In genomic region chr17:29179232-29180036, GRCh38 we compare ENCODE assay signal across 1 cellular context.
TF ChIP-seq lines count a peak whose summit lies in the region.

No MANE protein-coding gene starts in this region.

TF ChIP-seq in HepG2, 621 proteins besides CTCF, POLR2A, EP300 and RAD21 (continued from another document and continues in another):
- TF ChIP-seq TRIM22 (IDR thresholded peaks at IDR 0.05) (no peak), RCOR2 (CRISPR knock-in tag; IDR thresholded peaks at IDR 0.05) (0 out of 2 replicates have a peak, but pooled peaks have one; percentile 21), KLF6 (CRISPR knock-in tag; IDR thresholded peaks at IDR 0.05) (no peak), ZBTB44 (CRISPR knock-in tag; IDR thresholded peaks at IDR 0.05) (no peak), ATF2 (CRISPR knock-in tag; IDR thresholded peaks at IDR 0.05) (no peak), ZNF296 (CRISPR knock-in tag; conservative IDR thresholded peaks at IDR 0.05) (no peak), ZNF33A (CRISPR knock-in tag; IDR thresholded peaks at IDR 0.05; ENCODE audit: borderline replicate concordance) (no peak), ZFX (CRISPR knock-in tag; IDR thresholded peaks at IDR 0.05; ENCODE audit: low read depth) (peak; percentile 83), ZNF773 (CRISPR knock-in tag; IDR thresholded peaks at IDR 0.05; ENCODE audit: borderline replicate concordance) (no peak), ELF4 (CRISPR knock-in tag; IDR thresholded peaks at IDR 0.05; ENCODE audit: borderline replicate concordance) (no peak), STAT6 (CRISPR knock-in tag; IDR thresholded peaks at IDR 0.05; ENCODE audit: borderline replicate concordance) (no peak), SIN3A (IDR thresholded peaks at IDR 0.05; ENCODE audit: borderline replicate concordance, low read depth, low read length) (peak; percentile 59; the same call in 1 of the 2 replicates), SIX4 (CRISPR knock-in tag; IDR thresholded peaks at IDR 0.05) (no peak; the same call in 1 of the 2 replicates), ZMYM2 (CRISPR knock-in tag; IDR thresholded peaks at IDR 0.05) (no peak), THAP11 (CRISPR knock-in tag; IDR thresholded peaks at IDR 0.05) (peak; percentile 58), TEAD2 (CRISPR knock-in tag; IDR thresholded peaks at IDR 0.05) (no peak), DNMT1 (CRISPR knock-in tag; IDR thresholded peaks at IDR 0.05) (no peak), ARNT (IDR thresholded peaks at IDR 0.05) (no peak), ZNF674 (CRISPR knock-in tag; IDR thresholded peaks at IDR 0.05; ENCODE audit: low read depth) (no peak), TBX2 (CRISPR knock-in tag; IDR thresholded peaks at IDR 0.05; ENCODE audit: borderline replicate concordance) (0 out of 2 replicates have a peak, but pooled peaks have one; percentile 38), ZNF550 (CRISPR knock-in tag; IDR thresholded peaks at IDR 0.05; ENCODE audit: borderline replicate concordance) (no peak), FOXM1 (CRISPR knock-in tag; IDR thresholded peaks at IDR 0.05) (no peak), ZNF180 (CRISPR knock-in tag; IDR thresholded peaks at IDR 0.05; ENCODE audit: borderline replicate concordance, low read depth) (no peak), ELK4 (CRISPR knock-in tag; IDR thresholded peaks at IDR 0.05; ENCODE audit: borderline replicate concordance) (no peak), CHD4 (IDR thresholded peaks at IDR 0.05; ENCODE audit: borderline replicate concordance, low read length) (no peak), PHB2 (IDR thresholded peaks at IDR 0.05; ENCODE audit: partially characterized antibody) (no peak), MED8 (CRISPR knock-in tag; IDR thresholded peaks at IDR 0.05; ENCODE audit: insufficient replicate concordance) (peak; percentile 80), ZNF75D (CRISPR knock-in tag; IDR thresholded peaks at IDR 0.05; ENCODE audit: borderline replicate concordance) (no peak), ZNF121 (CRISPR knock-in tag; IDR thresholded peaks at IDR 0.05) (no peak), NR2F1 (CRISPR knock-in tag; IDR thresholded peaks at IDR 0.05) (no peak), SRF (IDR thresholded peaks at IDR 0.05; ENCODE audit: low read depth, low read length) (no peak), ZNF264 (CRISPR knock-in tag; IDR thresholded peaks at IDR 0.05) (no peak), CEBPB (IDR thresholded peaks at IDR 0.05; ENCODE audit: borderline replicate concordance, low read depth, low read length) (no peak), ZNF572 (CRISPR knock-in tag; IDR thresholded peaks at IDR 0.05) (0 out of 2 replicates have a peak, but pooled peaks have one; percentile 13), AKNA (CRISPR knock-in tag; IDR thresholded peaks at IDR 0.05; ENCODE audit: borderline replicate concordance) (no peak), ZNF660 (CRISPR knock-in tag; IDR thresholded peaks at IDR 0.05; ENCODE audit: borderline replicate concordance, low read depth) (no peak)
- TF ChIP-seq, protein P1, sequence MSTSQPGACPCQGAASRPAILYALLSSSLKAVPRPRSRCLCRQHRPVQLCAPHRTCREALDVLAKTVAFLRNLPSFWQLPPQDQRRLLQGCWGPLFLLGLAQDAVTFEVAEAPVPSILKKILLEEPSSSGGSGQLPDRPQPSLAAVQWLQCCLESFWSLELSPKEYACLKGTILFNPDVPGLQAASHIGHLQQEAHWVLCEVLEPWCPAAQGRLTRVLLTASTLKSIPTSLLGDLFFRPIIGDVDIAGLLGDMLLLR (CRISPR knock-in tag; IDR thresholded peaks at IDR 0.05), result no peak
- TF ChIP-seq, protein P2, sequence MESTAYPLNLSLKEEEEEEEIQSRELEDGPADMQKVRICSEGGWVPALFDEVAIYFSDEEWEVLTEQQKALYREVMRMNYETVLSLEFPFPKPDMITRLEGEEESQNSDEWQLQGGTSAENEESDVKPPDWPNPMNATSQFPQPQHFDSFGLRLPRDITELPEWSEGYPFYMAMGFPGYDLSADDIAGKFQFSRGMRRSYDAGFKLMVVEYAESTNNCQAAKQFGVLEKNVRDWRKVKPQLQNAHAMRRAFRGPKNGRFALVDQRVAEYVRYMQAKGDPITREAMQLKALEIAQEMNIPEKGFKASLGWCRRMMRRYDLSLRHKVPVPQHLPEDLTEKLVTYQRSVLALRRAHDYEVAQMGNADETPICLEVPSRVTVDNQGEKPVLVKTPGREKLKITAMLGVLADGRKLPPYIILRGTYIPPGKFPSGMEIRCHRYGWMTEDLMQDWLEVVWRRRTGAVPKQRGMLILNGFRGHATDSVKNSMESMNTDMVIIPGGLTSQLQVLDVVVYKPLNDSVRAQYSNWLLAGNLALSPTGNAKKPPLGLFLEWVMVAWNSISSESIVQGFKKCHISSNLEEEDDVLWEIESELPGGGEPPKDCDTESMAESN (CRISPR knock-in tag; conservative IDR thresholded peaks at IDR 0.05), result no peak; the same call in 1 of the 2 replicates
- TF ChIP-seq, protein P3, sequence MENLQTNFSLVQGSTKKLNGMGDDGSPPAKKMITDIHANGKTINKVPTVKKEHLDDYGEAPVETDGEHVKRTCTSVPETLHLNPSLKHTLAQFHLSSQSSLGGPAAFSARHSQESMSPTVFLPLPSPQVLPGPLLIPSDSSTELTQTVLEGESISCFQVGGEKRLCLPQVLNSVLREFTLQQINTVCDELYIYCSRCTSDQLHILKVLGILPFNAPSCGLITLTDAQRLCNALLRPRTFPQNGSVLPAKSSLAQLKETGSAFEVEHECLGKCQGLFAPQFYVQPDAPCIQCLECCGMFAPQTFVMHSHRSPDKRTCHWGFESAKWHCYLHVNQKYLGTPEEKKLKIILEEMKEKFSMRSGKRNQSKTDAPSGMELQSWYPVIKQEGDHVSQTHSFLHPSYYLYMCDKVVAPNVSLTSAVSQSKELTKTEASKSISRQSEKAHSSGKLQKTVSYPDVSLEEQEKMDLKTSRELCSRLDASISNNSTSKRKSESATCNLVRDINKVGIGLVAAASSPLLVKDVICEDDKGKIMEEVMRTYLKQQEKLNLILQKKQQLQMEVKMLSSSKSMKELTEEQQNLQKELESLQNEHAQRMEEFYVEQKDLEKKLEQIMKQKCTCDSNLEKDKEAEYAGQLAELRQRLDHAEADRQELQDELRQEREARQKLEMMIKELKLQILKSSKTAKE (CRISPR knock-in tag; IDR thresholded peaks at IDR 0.05; ENCODE audit: borderline replicate concordance), result peak; percentile 51; the same call in 1 of the 2 replicates
- TF ChIP-seq, protein P4, sequence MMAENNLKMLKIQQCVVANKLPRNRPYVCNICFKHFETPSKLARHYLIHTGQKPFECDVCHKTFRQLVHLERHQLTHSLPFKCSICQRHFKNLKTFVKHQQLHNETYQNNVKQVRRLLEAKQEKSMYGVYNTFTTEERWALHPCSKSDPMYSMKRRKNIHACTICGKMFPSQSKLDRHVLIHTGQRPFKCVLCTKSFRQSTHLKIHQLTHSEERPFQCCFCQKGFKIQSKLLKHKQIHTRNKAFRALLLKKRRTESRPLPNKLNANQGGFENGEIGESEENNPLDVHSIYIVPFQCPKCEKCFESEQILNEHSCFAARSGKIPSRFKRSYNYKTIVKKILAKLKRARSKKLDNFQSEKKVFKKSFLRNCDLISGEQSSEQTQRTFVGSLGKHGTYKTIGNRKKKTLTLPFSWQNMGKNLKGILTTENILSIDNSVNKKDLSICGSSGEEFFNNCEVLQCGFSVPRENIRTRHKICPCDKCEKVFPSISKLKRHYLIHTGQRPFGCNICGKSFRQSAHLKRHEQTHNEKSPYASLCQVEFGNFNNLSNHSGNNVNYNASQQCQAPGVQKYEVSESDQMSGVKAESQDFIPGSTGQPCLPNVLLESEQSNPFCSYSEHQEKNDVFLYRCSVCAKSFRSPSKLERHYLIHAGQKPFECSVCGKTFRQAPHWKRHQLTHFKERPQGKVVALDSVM (CRISPR knock-in tag; IDR thresholded peaks at IDR 0.05), result no peak
